8 cellular contexts compared by ENCODE assay signal in genomic region chr12:50403001-50403440, GRCh38. TPM values are rescaled to one million over a fixed set of nuclear protein-coding genes. Genes with fewer than 3 reads are reported as not detected.
DNase-seq lines count a peak whose midpoint lies in the region; ATAC-seq, FAIRE-seq and TF ChIP-seq lines count a peak whose summit lies in the region.

No MANE protein-coding gene starts in this region.

- no peak for DNase-seq in effector memory CD8-positive, alpha-beta T cell
- DNase-seq in pancreas (no peak), anterior cingulate cortex (lab: John Stamatoyannopoulos, UW) (no peak)

- peaks cover 0 to 8% of the 10 kb centered on the region in 2 donors for H3K27me3 Mint-ChIP-seq in effector memory CD8-positive, alpha-beta T cell

- H3K27ac ChIP-seq in DOHH2 (ENCODE audit: low read depth, low read length) (peak overlapping the region; percentile 12), OCI-LY1 (ENCODE audit: low read depth, low read length, poor library complexity, severe bottlenecking) (peak overlapping the region; percentile 58), pancreas (peak overlapping the region in 2 of 4 donors; percentile 87 to 93)

- H3K9ac ChIP-seq in OCI-LY1 (ENCODE audit: low read length), result peak overlapping the region; percentile 86

- ATAC-seq in effector memory CD8-positive, alpha-beta T cell (replicated peaks), result no peak
- ATAC-seq in pancreas (no peak), GM18505 (IDR thresholded peaks at IDR 0.05; ENCODE audit: unreplicated experiment) (no peak), GM18858 (IDR thresholded peaks at IDR 0.05; ENCODE audit: unreplicated experiment) (no peak), GM18519 (IDR thresholded peaks at IDR 0.05; ENCODE audit: low FRiP score, unreplicated experiment) (no peak)

- no peak for TF ChIP-seq POLR2A in GM18505 (IDR thresholded peaks at IDR 0.05; ENCODE audit: borderline replicate concordance, extremely low read depth, insufficient read depth, insufficient read length)

- H3F3A ChIP-seq in DOHH2 (ENCODE audit: control insufficient read depth, insufficient read depth), result no peaks in the 10 kb centered on the region; the same call in 1 of the 2 replicates
- no peaks in the 10 kb centered on the region for H3F3A ChIP-seq in OCI-LY1 (ENCODE audit: insufficient read depth, low read length)

- no peak for FAIRE-seq in pancreas (lab: Jason Lieb, UNC)

- H3K79me2 ChIP-seq in DOHH2 (ENCODE audit: control insufficient read depth, low read length) (peaks cover 73% of the 10 kb centered on the region), OCI-LY1 (ENCODE audit: insufficient read depth, low read length) (peaks cover 68% of the 10 kb centered on the region)

- H3K4me3 ChIP-seq in DOHH2 (ENCODE audit: low read length) (peak overlapping the region; percentile 96), OCI-LY1 (ENCODE audit: low read depth, low read length, poor library complexity, severe bottlenecking) (peak overlapping the region; percentile 88), pancreas (peak overlapping the region in 3 of 4 donors; percentile 67 to 93 (median 77))

- peak overlapping the region in 1 of 2 donors; percentile 17 for H3K27ac Mint-ChIP-seq in effector memory CD8-positive, alpha-beta T cell

- peaks cover 17% of the 10 kb centered on the region for H3K36me3 ChIP-seq in DOHH2 (ENCODE audit: control insufficient read depth, low read length)
- H3K36me3 ChIP-seq in OCI-LY1 (ENCODE audit: insufficient read depth, low read length), result peaks cover 18% of the 10 kb centered on the region
- no peaks in the 10 kb centered on the region for H3K36me3 ChIP-seq in pancreas

- H3K4me1 ChIP-seq in DOHH2 (ENCODE audit: control insufficient read depth, low read length) (peaks cover 21% of the 10 kb centered on the region), OCI-LY1 (ENCODE audit: insufficient read depth, low read length, severe bottlenecking) (peaks cover 23% of the 10 kb centered on the region), pancreas (peaks cover 7 to 20% (median 13%) of the 10 kb centered on the region in 3 donors)

- TF ChIP-seq CTCF in DOHH2 (IDR thresholded peaks at IDR 0.05; ENCODE audit: low read depth, low read length, poor library complexity, severe bottlenecking) (no peak), OCI-LY1 (IDR thresholded peaks at IDR 0.05; ENCODE audit: low read length) (no peak), pancreas (IDR thresholded peaks at IDR 0.05) (no peak)

- no peaks in the 10 kb centered on the region for H3K9me3 Mint-ChIP-seq in effector memory CD8-positive, alpha-beta T cell

- H4K20me1 ChIP-seq in DOHH2 (ENCODE audit: control insufficient read depth, insufficient read depth, low read depth, low read length) (0 out of 2 replicates have a peak, but pooled peaks cover 4% of the 10 kb centered on the region), OCI-LY1 (ENCODE audit: insufficient read depth, low read length) (no peaks in the 10 kb centered on the region)

- peak overlapping the region; percentile 96 to 98 for H3K4me3 Mint-ChIP-seq in effector memory CD8-positive, alpha-beta T cell

- H3K4me2 ChIP-seq in DOHH2 (ENCODE audit: low read length) (peak overlapping the region; percentile 69), OCI-LY1 (ENCODE audit: low read length) (peak overlapping the region; percentile 86)

- H3K9me2 ChIP-seq in DOHH2 (replicated peaks; ENCODE audit: control insufficient read depth, low read length), result no peaks in the 10 kb centered on the region
- H3K9me2 ChIP-seq in OCI-LY1 (ENCODE audit: low read depth, low read length), result no peaks in the 10 kb centered on the region

- WGBS in pancreas, 2 donors, result 5 to 9% methylated on average over 3 of the region's 3 CpGs

- H3K9me3 ChIP-seq in DOHH2 (ENCODE audit: control insufficient read depth, insufficient read depth, low read length), result no peaks in the 10 kb centered on the region
- H3K9me3 ChIP-seq in OCI-LY1 (ENCODE audit: low read length), result no peaks in the 10 kb centered on the region
- H3K9me3 ChIP-seq in pancreas, result no peaks in the 10 kb centered on the region

- H3K36me3 Mint-ChIP-seq in effector memory CD8-positive, alpha-beta T cell (ENCODE audit: insufficient read depth), result peaks cover 10% of the 10 kb centered on the region

- H3K27me3 ChIP-seq in DOHH2 (ENCODE audit: control insufficient read depth, low read length) (no peaks in the 10 kb centered on the region), OCI-LY1 (ENCODE audit: insufficient read depth, low read length) (no peaks in the 10 kb centered on the region), pancreas (no peaks in the 10 kb centered on the region)

- intact Hi-C loops in pancreas (cut with DNase I), result no loop called here

- H2AFZ ChIP-seq in OCI-LY1 (ENCODE audit: low read length), result no peak overlapping the region

- H3K4me1 Mint-ChIP-seq in effector memory CD8-positive, alpha-beta T cell (ENCODE audit: low read depth in 2 of 2), result peaks cover 17 to 27% of the 10 kb centered on the region in 2 donors

RNA-seq across cellular contexts. Expression of gene LARP4, which starts 2.3 kb away (rescaled TPM):
- 10 to 100 TPM; 20.6 to 38.5 (median 35.5) TPM for total RNA-seq in pancreas
- 1 to 10 TPM; 6.2 to 8.4 TPM for polyA plus RNA-seq in pancreas

RNA-seq across cellular contexts. Expression of gene FAM186A, which starts 6.6 kb away (rescaled TPM):
- total RNA-seq in pancreas, result not detected
- under 1 TPM in 1 of 2 donors, not detected in 1; 0.04 TPM for polyA plus RNA-seq in pancreas
